In genomic region chr19:57849162-57849665, GRCh38 we compare ENCODE assay signal across 8 cellular contexts. TPM values are rescaled to one million over a fixed set of nuclear protein-coding genes. Genes with fewer than 3 reads are reported as not detected.
DNase-seq lines count a peak whose midpoint lies in the region; ATAC-seq and TF ChIP-seq lines count a peak whose summit lies in the region.
"Not testable (repeated sequence)": the region's sequence is repeated elsewhere in the genome, so short reads cannot be mapped to it uniquely, and the experiment has no call there.

No MANE protein-coding gene starts in this region.

- TF ChIP-seq CTCF in DOHH2 (IDR thresholded peaks at IDR 0.05; ENCODE audit: low read depth, low read length, poor library complexity, severe bottlenecking); RWPE1 (conservative IDR thresholded peaks at IDR 0.05; ENCODE audit: low read depth); gastroesophageal sphincter (IDR thresholded peaks at IDR 0.05): not testable (repeated sequence)

- H3K9me3 Mint-ChIP-seq in activated naive CD8-positive, alpha-beta T cell treated with anti-CD3 and anti-CD28 coated beads for 36 hours: not testable (repeated sequence)
- peaks cover 4 to 34% (median 14%) of the 10 kb centered on the region in 11 donors for H3K9me3 Mint-ChIP-seq in naive thymus-derived CD4-positive, alpha-beta T cell

- peak overlapping the region; percentile 45 for H3K4me2 ChIP-seq in DOHH2 (ENCODE audit: low read length)

- H3K36me3 ChIP-seq in DOHH2 (ENCODE audit: control insufficient read depth, low read length) (peaks cover 41% of the 10 kb centered on the region), gastroesophageal sphincter (peaks cover 0 to 36% of the 10 kb centered on the region in 2 donors), subcutaneous abdominal adipose tissue (ENCODE audit: control insufficient read depth in 5 of 5, insufficient read depth in 5 of 5, low read length in 5 of 5) (peaks cover 0 to 14% (median 2%) of the 10 kb centered on the region in 5 donors)
- peaks cover 0 to 12% (median 0%) of the 10 kb centered on the region in 3 experiments for H3K36me3 ChIP-seq in naive thymus-derived CD4-positive, alpha-beta T cell (ENCODE audit: control insufficient read depth in 2 of 3, insufficient read depth in 3 of 3, low read length in 3 of 3)

- POLR2A ChIA-PET in RWPE1 (lab: Yijun Ruan, JAX; ENCODE audit: low non-redundant PET): not testable (repeated sequence)
- POLR2A ChIA-PET in naive thymus-derived CD4-positive, alpha-beta T cell (lab: Charles Lee): interaction anchor here (0.6 to 1.5 kb wide), 3 partner anchors 67 to 250 kb away, joined by 3 to 4 read pairs (median 3); partner anchors contain the start of gene ZNF417

- H4K20me1 ChIP-seq in DOHH2 (ENCODE audit: control insufficient read depth, insufficient read depth, low read depth, low read length): not testable (repeated sequence)

- peaks cover 55% of the 10 kb centered on the region for H3K36me3 Mint-ChIP-seq in activated naive CD8-positive, alpha-beta T cell treated with anti-CD3 and anti-CD28 coated beads for 36 hours
- H3K36me3 Mint-ChIP-seq in naive thymus-derived CD4-positive, alpha-beta T cell: peaks cover 19 to 64% (median 45%) of the 10 kb centered on the region in 5 donors

- peak overlapping the region; percentile 74 for H3K4me3 ChIP-seq in DOHH2 (ENCODE audit: low read length)
- H3K4me3 ChIP-seq in gastroesophageal sphincter: peak overlapping the region; percentile 45 to 65
- H3K4me3 ChIP-seq in naive thymus-derived CD4-positive, alpha-beta T cell (ENCODE audit: low read length): peak overlapping the region; percentile 72
- peak overlapping the region; percentile 82 to 94 (median 91) for H3K4me3 ChIP-seq in subcutaneous abdominal adipose tissue (ENCODE audit: low read depth in 1 of 5, low read length in 5 of 5)

- not testable (repeated sequence) for H3F3A ChIP-seq in DOHH2 (ENCODE audit: control insufficient read depth, insufficient read depth)

- not testable (repeated sequence) for H3K9me2 ChIP-seq in DOHH2 (replicated peaks; ENCODE audit: control insufficient read depth, low read length)

- H3K4me1 ChIP-seq in DOHH2 (ENCODE audit: control insufficient read depth, low read length): peaks cover 12% of the 10 kb centered on the region
- H3K4me1 ChIP-seq in gastroesophageal sphincter: peaks cover 4 to 18% (median 7%) of the 10 kb centered on the region in 3 donors
- peaks cover 7 to 11% of the 10 kb centered on the region in 2 donors for H3K4me1 ChIP-seq in naive thymus-derived CD4-positive, alpha-beta T cell (ENCODE audit: control insufficient read depth in 2 of 2, insufficient read depth in 2 of 2, low read length in 2 of 2)
- H3K4me1 ChIP-seq in subcutaneous abdominal adipose tissue (ENCODE audit: control insufficient read depth in 5 of 5, insufficient read depth in 5 of 5, low read length in 5 of 5): peaks cover 0 to 18% (median 11%) of the 10 kb centered on the region in 5 donors

- intact Hi-C loops in naive thymus-derived CD4-positive, alpha-beta T cell (cut with micrococcal nuclease): loop anchor here (1.0 to 5.0 kb wide), 9 partner anchors 30 to 487 kb away; partner anchors contain the start of genes ZNF606 (in 2 of the 2), TRAPPC2B (in 1 of the 2), ZNF256 (in 1 of the 2) and ZNF547 (in 1 of the 2)

- 86% methylated on average over 1 of the region's 2 CpGs; no CpG with 5 or more reads in 1 of the 2 donors for WGBS in gastroesophageal sphincter (ENCODE audit: low coverage in 1 of 2), 2 donors

- ATAC-seq in GM21528 (IDR thresholded peaks at IDR 0.05; ENCODE audit: low FRiP score, unreplicated experiment) (peak; percentile 44), HG03280 (IDR thresholded peaks at IDR 0.05; ENCODE audit: unreplicated experiment) (peak; percentile 14)
- not testable (repeated sequence) for ATAC-seq in gastroesophageal sphincter; naive thymus-derived CD4-positive, alpha-beta T cell

- H3K9me3 ChIP-seq in DOHH2 (ENCODE audit: control insufficient read depth, insufficient read depth, low read length); gastroesophageal sphincter; naive thymus-derived CD4-positive, alpha-beta T cell (ENCODE audit: control insufficient read depth in 2 of 3, low read length in 3 of 3); subcutaneous abdominal adipose tissue (ENCODE audit: control insufficient read depth in 5 of 5, low read length in 5 of 5): not testable (repeated sequence)

- not testable (repeated sequence) for DNase-seq in RWPE1 (ENCODE audit: low spot score); activated naive CD8-positive, alpha-beta T cell treated with anti-CD3 and anti-CD28 coated beads for 36 hours; naive thymus-derived CD4-positive, alpha-beta T cell

- H3K27me3 Mint-ChIP-seq in activated naive CD8-positive, alpha-beta T cell treated with anti-CD3 and anti-CD28 coated beads for 36 hours; naive thymus-derived CD4-positive, alpha-beta T cell: not testable (repeated sequence)

- not testable (repeated sequence) for TF ChIP-seq EP300 in gastroesophageal sphincter (IDR thresholded peaks at IDR 0.05)

- not testable (repeated sequence) for H3K9ac ChIP-seq in subcutaneous abdominal adipose tissue (ENCODE audit: low read length in 5 of 5)

- H3K27me3 ChIP-seq in DOHH2 (ENCODE audit: control insufficient read depth, low read length); gastroesophageal sphincter; naive thymus-derived CD4-positive, alpha-beta T cell (ENCODE audit: control insufficient read depth in 2 of 2, insufficient read depth in 2 of 2, low read length in 2 of 2); subcutaneous abdominal adipose tissue (ENCODE audit: control insufficient read depth in 5 of 5, insufficient read depth in 4 of 5, low read length in 5 of 5): not testable (repeated sequence)

- not testable (repeated sequence) for TF ChIP-seq POLR2A in gastroesophageal sphincter (IDR thresholded peaks at IDR 0.05)

- CTCF ChIA-PET in RWPE1 (lab: Yijun Ruan, JAX); naive thymus-derived CD4-positive, alpha-beta T cell (lab: Charles Lee): not testable (repeated sequence)

- peak overlapping the region; percentile 87 for H3K4me3 Mint-ChIP-seq in activated naive CD8-positive, alpha-beta T cell treated with anti-CD3 and anti-CD28 coated beads for 36 hours
- H3K4me3 Mint-ChIP-seq in naive thymus-derived CD4-positive, alpha-beta T cell: peak overlapping the region; percentile 93 to 97 (median 94)

- peaks cover 45% of the 10 kb centered on the region for H3K79me2 ChIP-seq in DOHH2 (ENCODE audit: control insufficient read depth, low read length)

- peaks cover 23% of the 10 kb centered on the region for H3K4me1 Mint-ChIP-seq in activated naive CD8-positive, alpha-beta T cell treated with anti-CD3 and anti-CD28 coated beads for 36 hours
- H3K4me1 Mint-ChIP-seq in naive thymus-derived CD4-positive, alpha-beta T cell: peaks cover 22 to 32% (median 28%) of the 10 kb centered on the region in 7 donors

- peak overlapping the region; percentile 87 for H3K27ac Mint-ChIP-seq in activated naive CD8-positive, alpha-beta T cell treated with anti-CD3 and anti-CD28 coated beads for 36 hours
- H3K27ac Mint-ChIP-seq in naive thymus-derived CD4-positive, alpha-beta T cell: peak overlapping the region in 8 of 9 donors; percentile 90 to 98 (median 95)

- H3K27ac ChIP-seq in DOHH2 (ENCODE audit: low read depth, low read length); gastroesophageal sphincter; subcutaneous abdominal adipose tissue (ENCODE audit: low read depth, low read length): not testable (repeated sequence)
- H3K27ac ChIP-seq in RWPE1: peak overlapping the region; percentile 82
- H3K27ac ChIP-seq in naive thymus-derived CD4-positive, alpha-beta T cell (ENCODE audit: low read depth, low read length): peak overlapping the region; percentile 92

RNA-seq across cellular contexts. Expression of gene ZNF587, which starts 0.4 kb away (rescaled TPM):
- total RNA-seq in activated naive CD8-positive, alpha-beta T cell treated with anti-CD3 and anti-CD28 coated beads for 36 hours: 10 to 100 TPM; 20.6 to 24.3 TPM
- total RNA-seq in gastroesophageal sphincter: 10 to 100 TPM in 3 of 4 donors, 1 to 10 TPM in 1; 9.3 to 47.5 (median 17.6) TPM
- 10 to 100 TPM; 46.9 to 65.1 (median 48.8) TPM for total RNA-seq in naive thymus-derived CD4-positive, alpha-beta T cell
- polyA plus RNA-seq in naive thymus-derived CD4-positive, alpha-beta T cell: 1 to 10 TPM; 4.2 to 6.4 TPM

RNA-seq across cellular contexts. Expression of gene ZNF587B, which starts 19.1 kb away (rescaled TPM):
- total RNA-seq in activated naive CD8-positive, alpha-beta T cell treated with anti-CD3 and anti-CD28 coated beads for 36 hours: 10 to 100 TPM; 29.3 to 32.6 TPM
- 10 to 100 TPM in 2 of 4 donors, 1 to 10 TPM in 2; 7.6 to 14.5 (median 10.7) TPM for total RNA-seq in gastroesophageal sphincter
- total RNA-seq in naive thymus-derived CD4-positive, alpha-beta T cell: 10 to 100 TPM; 18.9 to 32.3 (median 24.0) TPM
- polyA plus RNA-seq in naive thymus-derived CD4-positive, alpha-beta T cell: 1 to 10 TPM; 1.7 to 2.9 TPM

RNA-seq across cellular contexts. Expression of gene ZNF552, which starts 34.5 kb away (rescaled TPM):
- total RNA-seq in activated naive CD8-positive, alpha-beta T cell treated with anti-CD3 and anti-CD28 coated beads for 36 hours: 1 to 10 TPM; 6.6 to 7.7 TPM
- total RNA-seq in gastroesophageal sphincter: 1 to 10 TPM; 2.7 to 8.7 (median 4.5) TPM
- 10 to 100 TPM; 10.6 to 21.9 (median 16.3) TPM for total RNA-seq in naive thymus-derived CD4-positive, alpha-beta T cell
- 10 to 100 TPM; 10.9 to 16.5 TPM for polyA plus RNA-seq in naive thymus-derived CD4-positive, alpha-beta T cell

RNA-seq across cellular contexts. Expression of gene ZNF814, which starts 39.6 kb away (rescaled TPM):
- 10 to 100 TPM; 40.6 to 45.9 TPM for total RNA-seq in activated naive CD8-positive, alpha-beta T cell treated with anti-CD3 and anti-CD28 coated beads for 36 hours
- 10 to 100 TPM in 2 of 4 donors, 1 to 10 TPM in 2; 4.9 to 13.5 (median 9.6) TPM for total RNA-seq in gastroesophageal sphincter
- 10 to 100 TPM; 12.7 to 56.9 (median 32.7) TPM for total RNA-seq in naive thymus-derived CD4-positive, alpha-beta T cell
- polyA plus RNA-seq in naive thymus-derived CD4-positive, alpha-beta T cell: 10 to 100 TPM; 22.2 to 25.7 TPM
